ENCODE assay signal across 13 cellular contexts in the genomic region with DNA sequence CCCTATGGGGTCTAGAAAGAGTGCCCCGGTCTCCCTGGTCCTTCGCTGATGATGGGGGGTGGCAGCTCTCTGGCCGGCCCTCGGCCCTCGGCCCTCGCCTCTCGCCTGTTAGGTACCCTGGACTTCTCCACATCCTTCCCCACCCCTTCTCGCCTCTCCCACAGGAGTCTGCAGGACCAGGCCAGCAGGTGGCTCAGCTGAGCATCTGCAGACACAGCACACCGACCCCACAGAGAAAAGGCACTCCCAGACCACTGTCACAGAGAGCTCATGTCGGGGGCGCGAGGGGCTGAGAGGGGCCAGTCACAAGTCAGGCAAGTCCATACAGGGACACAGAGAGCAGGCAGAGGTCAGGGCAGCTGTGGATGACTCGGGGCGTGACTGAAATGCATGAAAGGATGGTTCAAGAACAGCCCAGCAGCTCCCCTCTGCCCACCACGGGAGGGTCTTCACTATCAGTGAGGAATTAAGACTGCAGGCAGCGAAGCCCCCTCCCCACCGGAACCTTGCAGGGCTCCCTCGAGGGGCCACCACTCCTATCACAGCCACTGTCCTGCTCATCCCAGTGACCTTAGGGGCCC.
A peak's percentile ranks its signal among the peaks of the same experiment; 100 is the strongest.
DNase-seq lines count a peak whose midpoint lies in the region; ATAC-seq and TF ChIP-seq lines count a peak whose summit lies in the region.
"Had no signal": no experiment of that assay in that cellular context is flagged by ENCODE, and none has a peak within 500 bp of the region (broad histone marks: within the 10 kb centered on the region; RNA-seq: fewer than 3 reads in every experiment).

No MANE protein-coding gene starts in this region.

- H3K4me1 Mint-ChIP-seq in progenitor cell of endocrine pancreas (ENCODE audit: low read depth): no peaks in the 10 kb centered on the region

- BruUV-seq in OCI-LY7 (replicated peaks; lab: Mats Ljungman, UMichigan): no TSS peak

- no peaks in the 10 kb centered on the region for H3K36me3 ChIP-seq in OCI-LY7 (ENCODE audit: insufficient read depth, low read length)
- H3K36me3 ChIP-seq: heart left ventricle, SJCRH30 had no signal

- DNase-seq in DMS 273 (lab: John Stamatoyannopoulos, UW; ENCODE audit: unreplicated experiment): peak; percentile 2
- DNase-seq in DMS 273 treated with DMSO at 0.1 percent for 48 hours (lab: John Stamatoyannopoulos, UW): no peak
- no peak for DNase-seq in OCI-LY7 (ENCODE audit: low spot score)
- peak; percentile 8 for DNase-seq in glomerular visceral epithelial cell (ENCODE audit: extremely low spot score)
- no peak for DNase-seq in progenitor cell of endocrine pancreas (ENCODE audit: low spot score, unreplicated experiment)
- DNase-seq in activated CD4-positive, alpha-beta T cell treated with anti-CD3 and anti-CD28 coated beads, Interleukin-2, amount 50 U/mL, for 4 hours: no peak
- DNase-seq: activated naive CD4-positive, alpha-beta T cell treated with anti-CD3 and anti-CD28 coated beads for 36 hours; dorsolateral prefrontal cortex; NCI-H187; SJCRH30 had no signal

- H3K36me3 Mint-ChIP-seq in progenitor cell of endocrine pancreas (ENCODE audit: insufficient read depth): no peaks in the 10 kb centered on the region

- POLR2A ChIA-PET in OCI-LY7 (lab: Charles Lee): no interaction called here

- H3K4me1 ChIP-seq in OCI-LY7 (ENCODE audit: insufficient read depth, low read length, poor library complexity, severe bottlenecking): no peaks in the 10 kb centered on the region
- H3K4me1 ChIP-seq: SJCRH30 had no signal

- no peaks in the 10 kb centered on the region for H4K20me1 ChIP-seq in OCI-LY7 (ENCODE audit: insufficient read depth, low read length)

- H3K27ac Mint-ChIP-seq in progenitor cell of endocrine pancreas: no peak overlapping the region
- H3K27ac Mint-ChIP-seq: activated naive CD4-positive, alpha-beta T cell treated with anti-CD3 and anti-CD28 coated beads for 36 hours had no signal

- H3K4me3 ChIP-seq in OCI-LY7 (ENCODE audit: low read depth, low read length, poor library complexity, severe bottlenecking): no peak overlapping the region
- H3K4me3 ChIP-seq: dorsolateral prefrontal cortex, heart left ventricle, SJCRH30 had no signal

- no peaks in the 10 kb centered on the region for H3K9me3 Mint-ChIP-seq in progenitor cell of endocrine pancreas (ENCODE audit: low read depth)
- H3K9me3 Mint-ChIP-seq: activated naive CD4-positive, alpha-beta T cell treated with anti-CD3 and anti-CD28 coated beads for 36 hours had no signal

- ATAC-seq in GM19035 (IDR thresholded peaks at IDR 0.05; ENCODE audit: unreplicated experiment) (no peak), HG03442 (IDR thresholded peaks at IDR 0.05; ENCODE audit: unreplicated experiment) (no peak)

- TF ChIP-seq CTCF in OCI-LY7 (conservative IDR thresholded peaks at IDR 0.05; ENCODE audit: low read length) (peak; percentile 30; the same call in 1 of the 2 replicates), progenitor cell of endocrine pancreas (IDR thresholded peaks at IDR 0.05; ENCODE audit: unreplicated experiment) (peak; percentile 51)

- H3K9me3 ChIP-seq in OCI-LY7 (ENCODE audit: low read length): no peaks in the 10 kb centered on the region
- H3K9me3 ChIP-seq: heart left ventricle, SJCRH30 had no signal

- H3K4me2 ChIP-seq in OCI-LY7 (ENCODE audit: low read length): no peak overlapping the region

- CTCF ChIA-PET in OCI-LY7 (lab: Charles Lee; ENCODE audit: unreplicated experiment): no interaction called here

- intact Hi-C loops in OCI-LY7 (cut with micrococcal nuclease; ENCODE audit: unreplicated experiment): no loop called here

- H3K79me2 ChIP-seq in OCI-LY7 (ENCODE audit: insufficient read depth, low read depth, low read length): no peaks in the 10 kb centered on the region

- no peak overlapping the region for H3K4me3 Mint-ChIP-seq in progenitor cell of endocrine pancreas (ENCODE audit: low read depth)
- H3K4me3 Mint-ChIP-seq: activated naive CD4-positive, alpha-beta T cell treated with anti-CD3 and anti-CD28 coated beads for 36 hours had no signal

- no peak overlapping the region for H2AFZ ChIP-seq in OCI-LY7 (ENCODE audit: low read length)

- H3K27me3 Mint-ChIP-seq in progenitor cell of endocrine pancreas: no peaks in the 10 kb centered on the region

- no peak overlapping the region for H3K27ac ChIP-seq in OCI-LY7 (ENCODE audit: low read depth, low read length, poor library complexity, severe bottlenecking)
- H3K27ac ChIP-seq: dorsolateral prefrontal cortex, heart left ventricle, SJCRH30 had no signal

- H3K9me2 ChIP-seq in OCI-LY7 (ENCODE audit: insufficient read depth, low read length): no peaks in the 10 kb centered on the region

Comparison
In these comparisons a context has a peak if more than half of its experiments do, and no peak if none do; other contexts are left out.
1. DNase-seq: peak in DMS 273 (single experiment) and glomerular visceral epithelial cell (single experiment); none in DMS 273 treated with DMSO at 0.1 percent for 48 hours (single experiment), OCI-LY7 (single experiment), progenitor cell of endocrine pancreas (single experiment) and activated CD4-positive, alpha-beta T cell treated with anti-CD3 and anti-CD28 coated beads, Interleukin-2, amount 50 U/mL, for 4 hours (0 of 2).